ENCODE assay signal across 14 cellular contexts in genomic region chr11:27020736-27021135, GRCh38.
"Had no signal": no experiment of that assay in that cellular context is flagged by ENCODE, and none has a peak within 500 bp of the region (broad histone marks: within the 10 kb centered on the region; RNA-seq: fewer than 3 reads in every experiment).

No MANE protein-coding gene starts in this region.

- ATAC-seq: activated T-helper 17 cell treated with anti-CD3 and anti-CD28 coated beads, Interleukin-2, amount 50 U/mL, for 72 hours; lower lobe of right lung; stimulated activated naive CD8-positive, alpha-beta T cell treated with anti-CD3 and anti-CD28 coated beads, Interleukin-15, amount 100 ng/mL, for 72 hours had no signal

- H3K4me3 ChIP-seq: coronary artery, lower lobe of right lung had no signal

- DNase-seq: activated CD4-positive, alpha-beta T cell treated with anti-CD3 and anti-CD28 coated beads, Interleukin-2, amount 50 U/mL, for 1 hour; activated naive CD4-positive, alpha-beta T cell treated with anti-CD3 and anti-CD28 coated beads for 36 hours; activated T-cell treated with anti-CD3 and anti-CD28 coated beads for 4 hours; caudate nucleus; effector memory CD4-positive, alpha-beta T cell; hypothalamus; lower lobe of right lung; midbrain; naive B cell; stimulated activated CD4-positive, alpha-beta T cell treated with anti-CD3 and anti-CD28 coated beads, Interleukin-15, amount 100 ng/mL, for 24 hours; stimulated activated CD4-positive, alpha-beta T cell treated with anti-CD3 and anti-CD28 coated beads, Interleukin-4, amount 100 ng/mL, for 24 hours; stimulated activated naive CD8-positive, alpha-beta T cell treated with anti-CD3 and anti-CD28 coated beads, Interleukin-15, amount 100 ng/mL, for 72 hours had no signal
